9 cellular contexts compared by ENCODE assay signal in the genomic region with DNA sequence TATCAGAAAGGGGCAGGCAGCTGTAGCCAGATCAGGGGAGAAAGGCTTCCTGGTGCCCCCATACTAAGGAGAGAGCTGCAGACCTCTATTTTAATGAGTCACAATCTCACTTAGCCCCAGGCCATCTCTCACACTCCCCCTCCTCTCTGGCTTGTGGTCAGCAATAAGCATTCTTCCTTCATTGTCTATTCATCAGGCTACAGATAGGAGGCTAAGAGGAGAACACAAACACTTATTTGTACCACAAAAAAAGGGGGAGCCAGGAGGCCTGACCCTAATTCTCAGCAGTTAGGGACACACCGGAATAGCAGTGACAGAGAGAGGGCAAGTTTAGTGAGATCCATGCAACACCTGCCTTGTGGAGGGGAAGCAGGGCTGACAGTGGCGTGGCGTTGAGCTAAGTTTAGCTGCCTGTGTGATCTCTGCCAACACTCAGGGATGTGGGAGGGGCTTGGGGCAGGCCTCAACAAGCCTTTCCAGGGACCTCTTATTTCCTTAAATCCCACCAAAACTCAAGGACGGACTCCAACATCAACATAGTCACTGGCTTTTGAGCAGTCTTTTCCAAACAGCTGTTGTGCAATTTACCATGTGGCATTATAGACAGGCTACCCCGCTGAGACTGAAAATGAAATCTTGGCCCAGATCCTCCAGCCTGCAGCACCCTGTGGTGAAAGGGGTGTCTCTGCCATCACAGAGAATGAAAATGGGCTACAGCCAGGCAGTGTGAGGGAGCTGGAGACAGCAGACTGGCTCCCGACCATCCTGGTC.
A peak's percentile ranks its signal among the peaks of the same experiment; 100 is the strongest.
DNase-seq lines count a peak whose midpoint lies in the region; ATAC-seq and TF ChIP-seq lines count a peak whose summit lies in the region.
"Had no signal": no experiment of that assay in that cellular context is flagged by ENCODE, and none has a peak within 500 bp of the region (broad histone marks: within the 10 kb centered on the region; RNA-seq: fewer than 3 reads in every experiment).

No MANE protein-coding gene starts in this region.

- DNase-seq in GM03348 (ENCODE audit: low spot score) (peak; percentile 40), NCI-H345 treated with DMSO at 0.1 percent for 48 hours (lab: John Stamatoyannopoulos, UW; ENCODE audit: unreplicated experiment) (peak; percentile 93), osteoblast (ENCODE audit: insufficient read length, low spot score, missing footprints) (peak; percentile 75), uterus (no peak), T-helper 1 cell (no peak)
- no peak for DNase-seq in naive thymus-derived CD8-positive, alpha-beta T cell
- DNase-seq: NCI-H82 had no signal

- no peak overlapping the region for H3K4me3 Mint-ChIP-seq in naive thymus-derived CD8-positive, alpha-beta T cell

- TF ChIP-seq POLR2A in uterus (IDR thresholded peaks at IDR 0.05): no peak

- 61% methylated on average over 6 of the region's 6 CpGs for WGBS in ectodermal cell, 2 experiments

- no peak overlapping the region for H3K4me3 ChIP-seq in ectodermal cell (ENCODE audit: insufficient read depth, low read depth, low read length)
- H3K4me3 ChIP-seq in osteoblast (ENCODE audit: insufficient read depth, low read length): peak overlapping the region; percentile 6
- H3K4me3 ChIP-seq in uterus: no peak overlapping the region

- H3K27me3 Mint-ChIP-seq in naive thymus-derived CD8-positive, alpha-beta T cell: peaks cover 13 to 41% (median 31%) of the 10 kb centered on the region in 5 donors

- intact Hi-C loops in uterus (cut with DNase I; ENCODE audit: low total_unique reads): no loop called here

- H3K9me3 ChIP-seq in ectodermal cell (ENCODE audit: control insufficient read depth, low read length) (no peaks in the 10 kb centered on the region), osteoblast (ENCODE audit: low read depth, low read length) (no peaks in the 10 kb centered on the region), uterus (no peaks in the 10 kb centered on the region)

- peak overlapping the region; percentile 38 for H2AFZ ChIP-seq in osteoblast (ENCODE audit: low read length)

- H3K9me3 Mint-ChIP-seq in naive thymus-derived CD8-positive, alpha-beta T cell: peaks cover 0 to 8% (median 0%) of the 10 kb centered on the region in 9 donors

- TF ChIP-seq CTCF in osteoblast (IDR thresholded peaks at IDR 0.05; ENCODE audit: extremely low read depth, low read depth, low read length) (no peak), uterus (IDR thresholded peaks at IDR 0.05) (no peak)

- H3K27me3 ChIP-seq in ectodermal cell (ENCODE audit: control insufficient read depth, insufficient read depth, low read length, poor library complexity, severe bottlenecking) (no peaks in the 10 kb centered on the region), osteoblast (ENCODE audit: insufficient read depth, low read length) (no peaks in the 10 kb centered on the region), uterus (no peaks in the 10 kb centered on the region)

- no peak overlapping the region for H3K27ac Mint-ChIP-seq in naive thymus-derived CD8-positive, alpha-beta T cell

- H3K4me1 Mint-ChIP-seq in naive thymus-derived CD8-positive, alpha-beta T cell: peaks cover 2 to 8% (median 2%) of the 10 kb centered on the region in 4 donors

- H3K36me3 ChIP-seq in ectodermal cell (ENCODE audit: control insufficient read depth, insufficient read depth, low read length) (no peaks in the 10 kb centered on the region), osteoblast (ENCODE audit: insufficient read depth, low read length) (no peaks in the 10 kb centered on the region), uterus (no peaks in the 10 kb centered on the region)

- H3K79me2 ChIP-seq in osteoblast (ENCODE audit: insufficient read depth, low read length): no peaks in the 10 kb centered on the region

- H3K4me1 ChIP-seq in ectodermal cell (ENCODE audit: control insufficient read depth, insufficient read depth, low read length) (peaks cover 26% of the 10 kb centered on the region), osteoblast (ENCODE audit: insufficient read depth, low read length) (peaks cover 16% of the 10 kb centered on the region), uterus (no peaks in the 10 kb centered on the region)

- peak overlapping the region; percentile 59 for H3K4me2 ChIP-seq in osteoblast (ENCODE audit: insufficient read depth, low read length)

- H3K27ac ChIP-seq in ectodermal cell (ENCODE audit: insufficient read depth, low read depth, low read length, poor library complexity, severe bottlenecking): peak overlapping the region; percentile 62
- H3K27ac ChIP-seq in osteoblast (ENCODE audit: low read depth, low read length): no peak overlapping the region
- no peak overlapping the region for H3K27ac ChIP-seq in uterus

- H4K20me1 ChIP-seq in osteoblast (ENCODE audit: insufficient read depth, low read length): no peaks in the 10 kb centered on the region

- POLR2A ChIA-PET in naive thymus-derived CD8-positive, alpha-beta T cell (lab: Charles Lee): no interaction called here

- H3K36me3 Mint-ChIP-seq in naive thymus-derived CD8-positive, alpha-beta T cell: no peaks in the 10 kb centered on the region

- ATAC-seq in naive thymus-derived CD8-positive, alpha-beta T cell: no peak
- no peak for ATAC-seq in HG02642 (IDR thresholded peaks at IDR 0.05; ENCODE audit: poor library complexity, unreplicated experiment)

Comparison
In these comparisons a context has a peak if more than half of its experiments do, and no peak if none do; other contexts are left out.
1. DNase-seq: peak in GM03348 (single experiment), NCI-H345 treated with DMSO at 0.1 percent for 48 hours (single experiment) and osteoblast (single experiment); none in uterus (0 of 2), T-helper 1 cell (0 of 5) and naive thymus-derived CD8-positive, alpha-beta T cell (0 of 10).